In genomic region chr5:13382232-13382631, GRCh38 we compare ENCODE assay signal across 26 cellular contexts.
"Had no signal": no experiment of that assay in that cellular context is flagged by ENCODE, and none has a peak within 500 bp of the region (broad histone marks: within the 10 kb centered on the region; RNA-seq: fewer than 3 reads in every experiment).

No MANE protein-coding gene starts in this region.

- H3K27ac ChIP-seq: colonic mucosa, coronary artery, dorsolateral prefrontal cortex, epithelial cell of prostate, esophagus muscularis mucosa, esophagus squamous epithelium, foreskin keratinocyte, gastrocnemius medialis, gastroesophageal sphincter had no signal

- FAIRE-seq: colon, endometrium, endothelial cell of umbilical vein, frontal cortex had no signal

- H3K27me3 ChIP-seq: colonic mucosa, dorsolateral prefrontal cortex, esophagus muscularis mucosa, esophagus squamous epithelium, foreskin keratinocyte, gastrocnemius medialis, gastroesophageal sphincter had no signal

- H3K4me1 ChIP-seq: colonic mucosa, esophagus muscularis mucosa, esophagus squamous epithelium, foreskin keratinocyte, gastrocnemius medialis, gastroesophageal sphincter had no signal

- ATAC-seq: effector memory CD8-positive, alpha-beta T cell; esophagus mucosa; foreskin keratinocyte; gastrocnemius medialis; gastroesophageal sphincter had no signal

- H3K36me3 ChIP-seq: colonic mucosa, esophagus muscularis mucosa, esophagus squamous epithelium, gastrocnemius medialis, gastroesophageal sphincter had no signal

- DNase-seq: colonic mucosa; cortex of kidney; dermis blood vessel endothelial cell; dorsolateral prefrontal cortex; effector CD4-positive, alpha-beta T cell; effector CD8-positive, alpha-beta T cell; effector memory CD4-positive, alpha-beta T cell; effector memory CD8-positive, alpha-beta T cell; endodermal cell; erythroblast; esophagus squamous epithelium; foreskin fibroblast; foreskin keratinocyte; foreskin melanocyte; gastrocnemius medialis; glutamatergic neuron; head of caudate nucleus had no signal

- H3K9me3 ChIP-seq: colonic mucosa, esophagus squamous epithelium, gastrocnemius medialis had no signal

- H3K4me3 ChIP-seq: colonic mucosa, coronary artery, dorsolateral prefrontal cortex, esophagus muscularis mucosa, esophagus squamous epithelium, gastrocnemius medialis, gastroesophageal sphincter had no signal
